18 cellular contexts compared by ENCODE assay signal in genomic region chrX:97315939-97316338, GRCh38.
DNase-seq lines count a peak whose midpoint lies in the region; ATAC-seq, FAIRE-seq and TF ChIP-seq lines count a peak whose summit lies in the region.
"Had no signal": no experiment of that assay in that cellular context is flagged by ENCODE, and none has a peak within 500 bp of the region (broad histone marks: within the 10 kb centered on the region; RNA-seq: fewer than 3 reads in every experiment).

No MANE protein-coding gene starts in this region.

- peak in 2 of 3 experiments; percentile 4 to 29 for TF ChIP-seq CTCF in keratinocyte (optimal IDR thresholded peaks at IDR 0.05 in 1 of 3, IDR thresholded peaks at IDR 0.05 in 1 of 3, conservative IDR thresholded peaks at IDR 0.05 in 1 of 3; ENCODE audit: extremely low read depth in 1 of 3, insufficient read depth in 2 of 3, low read length in 3 of 3)

- no peak overlapping the region for H3K9ac ChIP-seq in keratinocyte (ENCODE audit: control insufficient read depth, extremely low read depth, insufficient read depth, low read length)
- H3K9ac ChIP-seq: BLaER1 had no signal

- H3K9me3 ChIP-seq in keratinocyte (ENCODE audit: control insufficient read depth, low read depth, low read length), result no peaks in the 10 kb centered on the region
- H3K9me3 ChIP-seq: BLaER1 had no signal

- no peak overlapping the region for H2AFZ ChIP-seq in keratinocyte (ENCODE audit: control insufficient read depth, low read length)

- FAIRE-seq in keratinocyte (lab: Jason Lieb, UNC), result no peak
- FAIRE-seq in HTR-8/SVneo (lab: Jason Lieb, UNC), result no peak
- FAIRE-seq: colon had no signal

- H3K36me3 ChIP-seq in H7 (replicated peaks; ENCODE audit: control insufficient read depth, insufficient read depth, low read length) (0 out of 2 replicates have a peak, but pooled peaks cover 2% of the 10 kb centered on the region), keratinocyte (ENCODE audit: control insufficient read depth in 2 of 2, extremely low read depth in 1 of 2, insufficient read depth in 2 of 2, low read length in 2 of 2) (no peaks in the 10 kb centered on the region)
- H3K36me3 ChIP-seq: BLaER1 had no signal

- intact Hi-C loops in posterior cingulate gyrus (cut with DNase I), result no loop called here

- peak; percentile 53; the same call in 1 of the 3 replicates for ATAC-seq in SK-N-SH treated with all-trans-retinoic acid at 6 μM for 48 hours
- ATAC-seq: T-cell had no signal

- no peak overlapping the region for H3K4me2 ChIP-seq in keratinocyte (ENCODE audit: control insufficient read depth, extremely low read depth, insufficient read depth, low read depth, low read length)
- H3K4me2 ChIP-seq: BLaER1 had no signal

- dilution Hi-C loops in keratinocyte (cut with MboI; ENCODE audit: extremely low pct_ligation_motif_present, low sequenced_read_pairs), result no loop called here

- H3K27me3 ChIP-seq in H7 (ENCODE audit: control insufficient read depth, insufficient read depth, low read length), result no peaks in the 10 kb centered on the region
- no peaks in the 10 kb centered on the region for H3K27me3 ChIP-seq in keratinocyte (ENCODE audit: control insufficient read depth, extremely low read depth, insufficient read depth, low read length)

- H3K4me3 ChIP-seq in H7 (ENCODE audit: insufficient read depth, low read depth, low read length), result no peak overlapping the region
- no peak overlapping the region for H3K4me3 ChIP-seq in keratinocyte (ENCODE audit: control insufficient read depth in 2 of 3, extremely low read depth in 1 of 3, insufficient read depth in 2 of 3, low read depth in 1 of 3, low read length in 3 of 3)
- H3K4me3 ChIP-seq: BLaER1 had no signal

- DNase-seq in DMS53 treated with DMSO at 0.1 percent for 48 hours (lab: John Stamatoyannopoulos, UW; ENCODE audit: unreplicated experiment) (peak; percentile 28), H7 (peak; percentile 34), keratinocyte (ENCODE audit: low read depth, low spot score) (no peak), posterior cingulate gyrus (no peak), RPMI8226 (no peak), HTR-8/SVneo (ENCODE audit: insufficient read length, low spot score) (no peak)
- DNase-seq: activated CD4-positive, CD25-positive, alpha-beta regulatory T cell; activated effector memory CD4-positive, alpha-beta T cell treated with anti-CD3 and anti-CD28 coated beads, Interleukin-2, amount 50 U/mL, for 16 hours; aorta; islet precursor cell; mesenchymal stem cell; NCI-H187; NCI-H510A treated with DMSO at 0.1 percent for 48 hours; T-cell had no signal

- no peaks in the 10 kb centered on the region for H3K4me1 ChIP-seq in keratinocyte (ENCODE audit: control insufficient read depth, extremely low read depth, insufficient read depth, low read length)
- H3K4me1 ChIP-seq: BLaER1 had no signal

- no peaks in the 10 kb centered on the region for H3K79me2 ChIP-seq in keratinocyte (ENCODE audit: control insufficient read depth, insufficient read depth, low read length)

- no peaks in the 10 kb centered on the region for H3K9me1 ChIP-seq in keratinocyte (ENCODE audit: control insufficient read depth, extremely low read depth, insufficient read depth, low read length)

- no peak overlapping the region for H3K27ac ChIP-seq in keratinocyte (ENCODE audit: control insufficient read depth, insufficient read depth, low read length)
- H3K27ac ChIP-seq: BLaER1, epithelial cell of prostate had no signal

- no peaks in the 10 kb centered on the region for H4K20me1 ChIP-seq in keratinocyte (ENCODE audit: control insufficient read depth, extremely low read depth, insufficient read depth, low read length)
- H4K20me1 ChIP-seq: BLaER1 had no signal

TF ChIP-seq in SK-N-SH treated with all-trans-retinoic acid at 6 μM for 48 hours, 23 proteins besides CTCF, POLR2A, EP300 and RAD21:
- TF ChIP-seq CSRNP3 (CRISPR knock-in tag; IDR thresholded peaks at IDR 0.05), result no peak
- no peak for TF ChIP-seq TOX (CRISPR knock-in tag; IDR thresholded peaks at IDR 0.05; ENCODE audit: borderline replicate concordance)
- no peak for TF ChIP-seq ZNF565 (CRISPR knock-in tag; conservative IDR thresholded peaks at IDR 0.05; ENCODE audit: low read depth)
- no peak for TF ChIP-seq ISL1 (CRISPR knock-in tag; IDR thresholded peaks at IDR 0.05)
- no peak for TF ChIP-seq RARB (CRISPR knock-in tag; IDR thresholded peaks at IDR 0.05)
- no peak for TF ChIP-seq PPARA (CRISPR knock-in tag; IDR thresholded peaks at IDR 0.05; ENCODE audit: borderline replicate concordance)

Comparison
In these comparisons a context has a peak if more than half of its experiments do, and no peak if none do; other contexts are left out.
1. DNase-seq: peak in DMS53 treated with DMSO at 0.1 percent for 48 hours (single experiment) and H7 (single experiment); none in keratinocyte (single experiment), posterior cingulate gyrus (0 of 10), RPMI8226 (single experiment) and HTR-8/SVneo (single experiment).